26 cellular contexts compared by ENCODE assay signal in the genomic region with DNA sequence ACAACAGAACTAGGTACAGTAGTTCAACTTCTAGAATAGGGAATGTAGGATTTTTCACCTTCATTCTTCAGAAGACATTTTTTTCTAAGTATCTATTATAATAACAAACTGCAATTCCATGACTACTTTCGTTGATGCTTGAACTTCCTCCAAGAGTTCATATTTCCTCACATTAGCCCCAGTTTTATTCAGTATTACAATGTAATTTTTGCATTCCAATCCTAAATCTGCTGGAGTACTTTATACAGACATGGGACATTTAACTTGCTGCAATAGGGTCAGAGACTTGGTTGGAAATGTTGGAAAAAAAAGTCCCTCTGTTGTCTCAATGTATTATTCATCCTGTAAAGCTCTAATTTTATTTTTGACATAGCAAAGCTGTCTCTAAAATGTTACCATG.
"Had no signal": no experiment of that assay in that cellular context is flagged by ENCODE, and none has a peak within 500 bp of the region (broad histone marks: within the 10 kb centered on the region; RNA-seq: fewer than 3 reads in every experiment).

No MANE protein-coding gene starts in this region.

- H3K27me3 ChIP-seq: body of pancreas, cardiac muscle cell, esophagus muscularis mucosa, vagina had no signal

- H3K36me3 ChIP-seq: cardiac muscle cell, esophagus muscularis mucosa, left lung, prostate gland, thoracic aorta, vagina had no signal

- H3K4me3 ChIP-seq: body of pancreas, cardiac muscle cell, esophagus muscularis mucosa, left lung, lung, prostate gland, thoracic aorta, vagina had no signal

- H3K4me1 Mint-ChIP-seq: activated CD4-positive, alpha-beta T cell treated with anti-CD3 and anti-CD28 coated beads, Interleukin-2, amount 10 ng/mL, durations not matched to agents 7 days and 5 days; activated CD8-positive, alpha-beta memory T cell treated with anti-CD3 and anti-CD28 coated beads, Interleukin-2, amount 10 ng/mL, durations not matched to agents 7 days and 5 days; activated naive CD8-positive, alpha-beta T cell treated with anti-CD3 and anti-CD28 coated beads, Interleukin-2, amount 50 U/mL, for 24 hours; naive thymus-derived CD4-positive, alpha-beta T cell had no signal

- ATAC-seq: activated CD8-positive, alpha-beta memory T cell treated with anti-CD3 and anti-CD28 coated beads, Interleukin-2, amount 10 ng/mL, durations not matched to agents 7 days and 5 days; activated CD8-positive, alpha-beta T cell treated with anti-CD3 and anti-CD28 coated beads for 36 hours; activated naive CD8-positive, alpha-beta T cell treated with anti-CD3 and anti-CD28 coated beads, Interleukin-2, amount 50 U/mL, for 24 hours; body of pancreas; effector memory CD8-positive, alpha-beta T cell; left lung; naive thymus-derived CD4-positive, alpha-beta T cell had no signal

- H3K36me3 Mint-ChIP-seq: type B pancreatic cell had no signal

- H3K9me3 Mint-ChIP-seq: type B pancreatic cell had no signal

- H3K27ac Mint-ChIP-seq: activated CD4-positive, alpha-beta T cell treated with anti-CD3 and anti-CD28 coated beads, Interleukin-2, amount 10 ng/mL, durations not matched to agents 7 days and 5 days; activated CD8-positive, alpha-beta memory T cell treated with anti-CD3 and anti-CD28 coated beads, Interleukin-2, amount 10 ng/mL, durations not matched to agents 7 days and 5 days; activated CD8-positive, alpha-beta T cell treated with anti-CD3 and anti-CD28 coated beads for 36 hours; activated naive CD8-positive, alpha-beta T cell treated with anti-CD3 and anti-CD28 coated beads, Interleukin-2, amount 50 U/mL, for 24 hours; activated T-helper 1 cell treated with anti-CD3 and anti-CD28 coated beads, Interleukin-12 subunit alpha, Interleukin-12 subunit beta, Interleukin-2, Interleukin-4 antibody, amounts not matched to agents 30 ng/mL and 10 ng/mL and 1 ng/mL, durations not matched to agents 14 hours and 24 hours and 36 hours; effector memory CD8-positive, alpha-beta T cell; naive thymus-derived CD4-positive, alpha-beta T cell; T-helper 2 cell treated with Interferon-gamma antibody and Interleukin-4, amounts not matched to agents 5 μg/mL and 100 μg/mL, for 36 hours; type B pancreatic cell had no signal

- DNase-seq: activated CD4-positive, alpha-beta T cell treated with anti-CD3 and anti-CD28 coated beads, Interleukin-2, amount 10 ng/mL, durations not matched to agents 7 days and 5 days; activated CD4-positive, CD25-positive, alpha-beta regulatory T cell treated with anti-CD3 and anti-CD28 coated beads, Interleukin-2, amount 50 U/mL, for 72 hours; activated CD8-positive, alpha-beta memory T cell treated with anti-CD3 and anti-CD28 coated beads, Interleukin-2, amount 10 ng/mL, durations not matched to agents 7 days and 5 days; activated CD8-positive, alpha-beta T cell treated with anti-CD3 and anti-CD28 coated beads for 36 hours; activated gamma-delta T cell; activated naive CD4-positive, alpha-beta T cell treated with anti-CD3 and anti-CD28 coated beads, Interleukin-2, amount 50 U/mL, for 16 hours; activated naive CD8-positive, alpha-beta T cell treated with anti-CD3 and anti-CD28 coated beads, Interleukin-2, amount 50 U/mL, for 24 hours; anterior cingulate cortex; body of pancreas; effector memory CD8-positive, alpha-beta T cell; kidney glomerular epithelial cell; left lung; naive thymus-derived CD4-positive, alpha-beta T cell; stimulated activated CD4-positive, alpha-beta T cell treated with anti-CD3 and anti-CD28 coated beads, Interleukin-4, amount 100 ng/mL, for 1 hour; stimulated activated naive CD4-positive, alpha-beta T cell treated with Interleukin-2 at 50 U/mL for 16 hours had no signal

- H3K4me3 Mint-ChIP-seq: activated CD4-positive, alpha-beta T cell treated with anti-CD3 and anti-CD28 coated beads, Interleukin-2, amount 10 ng/mL, durations not matched to agents 7 days and 5 days; activated CD8-positive, alpha-beta memory T cell treated with anti-CD3 and anti-CD28 coated beads, Interleukin-2, amount 10 ng/mL, durations not matched to agents 7 days and 5 days; activated CD8-positive, alpha-beta T cell treated with anti-CD3 and anti-CD28 coated beads for 36 hours; activated naive CD8-positive, alpha-beta T cell treated with anti-CD3 and anti-CD28 coated beads, Interleukin-2, amount 50 U/mL, for 24 hours; activated T-helper 1 cell treated with anti-CD3 and anti-CD28 coated beads, Interleukin-12 subunit alpha, Interleukin-12 subunit beta, Interleukin-2, Interleukin-4 antibody, amounts not matched to agents 30 ng/mL and 10 ng/mL and 1 ng/mL, durations not matched to agents 14 hours and 24 hours and 36 hours; effector memory CD8-positive, alpha-beta T cell; naive thymus-derived CD4-positive, alpha-beta T cell; neural crest cell; T-helper 2 cell treated with Interferon-gamma antibody and Interleukin-4, amounts not matched to agents 5 μg/mL and 100 μg/mL, for 36 hours; type B pancreatic cell had no signal

- H3K4me1 ChIP-seq: body of pancreas, esophagus muscularis mucosa, left lung, prostate gland, vagina had no signal

- H3K27ac ChIP-seq: body of pancreas, cardiac muscle cell, esophagus muscularis mucosa, left lung, prostate gland, thoracic aorta, vagina, VCaP had no signal

- H3K9me3 ChIP-seq: body of pancreas, prostate gland, vagina had no signal
